17 cellular contexts compared by ENCODE assay signal in the genomic region with DNA sequence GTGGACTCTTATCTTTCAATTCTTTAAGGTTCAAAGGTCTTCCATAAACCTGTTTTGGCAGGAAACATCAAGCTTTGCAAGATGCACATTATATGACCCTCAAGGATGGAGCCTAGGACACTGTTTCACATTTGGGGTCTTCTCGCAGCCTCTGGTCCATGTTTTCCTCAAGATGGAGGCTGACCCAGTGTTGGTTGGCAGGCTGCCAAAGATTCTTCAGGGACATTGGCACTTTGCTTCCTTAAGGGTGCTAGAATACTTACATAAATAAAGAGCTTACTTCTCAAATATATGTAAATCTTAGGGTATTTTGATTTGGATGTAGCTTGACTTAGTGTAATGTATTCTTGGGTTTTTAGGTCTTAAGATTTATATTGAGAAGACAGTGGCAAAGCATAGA. TPM values are rescaled to one million over a fixed set of nuclear protein-coding genes. Genes with fewer than 3 reads are reported as not detected.
DNase-seq lines count a peak whose midpoint lies in the region; ATAC-seq and TF ChIP-seq lines count a peak whose summit lies in the region.
"Had no signal": no experiment of that assay in that cellular context is flagged by ENCODE, and none has a peak within 500 bp of the region (broad histone marks: within the 10 kb centered on the region; RNA-seq: fewer than 3 reads in every experiment).

No MANE protein-coding gene starts in this region.

- H3K9ac ChIP-seq in GM23248: no peak overlapping the region

- H4K20me1 ChIP-seq in GM23248 (ENCODE audit: insufficient read depth): no peaks in the 10 kb centered on the region

- H3K9me2 ChIP-seq in GM23248 (ENCODE audit: insufficient read depth): no peaks in the 10 kb centered on the region

- H3K4me3 ChIP-seq in GM23248 (no peak overlapping the region), mucosa of descending colon (no peak overlapping the region)
- H3K4me3 ChIP-seq: GM23338 had no signal

- in situ Hi-C loops in GM23248 (cut with MboI): no loop called here

- no peaks in the 10 kb centered on the region for H3K79me2 ChIP-seq in GM23248 (ENCODE audit: insufficient read depth)

- H3K9me3 ChIP-seq in GM23248 (ENCODE audit: low read depth): no peaks in the 10 kb centered on the region
- H3K9me3 ChIP-seq in mucosa of descending colon: no peaks in the 10 kb centered on the region
- H3K9me3 ChIP-seq: BE2C had no signal

- DNase-seq in NCI-H82 (lab: John Stamatoyannopoulos, UW): peak; percentile 18
- DNase-seq in NCI-H82 treated with DMSO at 0.1 percent for 48 hours (lab: John Stamatoyannopoulos, UW; ENCODE audit: unreplicated experiment): no peak
- peak; percentile 7 for DNase-seq in GM23248
- DNase-seq in HT-29 (ENCODE audit: low spot score): peak; percentile 22
- DNase-seq in mucosa of descending colon: peak in 1 of 3 donors; percentile 51
- DNase-seq in NCI-H524 treated with DMSO at 0.1 percent for 48 hours (lab: John Stamatoyannopoulos, UW): no peak
- no peak for DNase-seq in Right ventricle myocardium inferior (ENCODE audit: missing footprints)
- DNase-seq: ACHN; BE2C; C1 segment of cervical spinal cord; CD4-positive, CD25-positive, alpha-beta regulatory T cell; CD8-positive, alpha-beta memory T cell; COR-L47; HCEC 1CT; HFFc6 had no signal

- intact Hi-C loops in mucosa of descending colon (cut with DNase I, micrococcal nuclease): no loop called here
- intact Hi-C loops in Right ventricle myocardium inferior (cut with DNase I): no loop called here

- H3K4me1 ChIP-seq in GM23248 (ENCODE audit: insufficient read depth) (no peaks in the 10 kb centered on the region), mucosa of descending colon (ENCODE audit: low read depth) (no peaks in the 10 kb centered on the region)

- no peak overlapping the region for H3K4me2 ChIP-seq in GM23248 (ENCODE audit: unreplicated experiment)
- H3K4me2 ChIP-seq: GM23338 had no signal

- no peaks in the 10 kb centered on the region; the same call in 1 of the 2 replicates for H3K27me3 ChIP-seq in GM23248 (replicated peaks; ENCODE audit: insufficient read depth)
- H3K27me3 ChIP-seq: BE2C had no signal

- no peak for TF ChIP-seq CTCF in mucosa of descending colon (IDR thresholded peaks at IDR 0.05)

- no peak overlapping the region for H3K27ac ChIP-seq in GM23248

- no peaks in the 10 kb centered on the region for H3K36me3 ChIP-seq in GM23248 (ENCODE audit: low read depth)
- H3K36me3 ChIP-seq in mucosa of descending colon (ENCODE audit: low read depth): no peaks in the 10 kb centered on the region
- H3K36me3 ChIP-seq: BE2C had no signal

- 36% methylated on average over 1 of the region's 1 CpG for WGBS in GM23248 (ENCODE audit: low coverage in 1 of 2, low lambda C conversion rate in 2 of 2, missing lambda C conversion rate in 2 of 2), 2 experiments

- H3F3A ChIP-seq in GM23248 (ENCODE audit: insufficient read depth): no peaks in the 10 kb centered on the region

- no peak overlapping the region for H2AFZ ChIP-seq in GM23248
- H2AFZ ChIP-seq: GM23338 had no signal

- ATAC-seq in mucosa of descending colon (peak; percentile 48), GM19351 (IDR thresholded peaks at IDR 0.05; ENCODE audit: unreplicated experiment) (no peak), Right ventricle myocardium inferior (no peak)
- ATAC-seq: GM23338 had no signal

RNA-seq across cellular contexts. Expression of a gene that starts 47.9 kb away (rescaled TPM):
- total RNA-seq in GM23248 (2014; rRNA removed; shearing (Covaris generic)): 16.4 and 22.6 TPM in 2 replicates
- polyA plus RNA-seq in GM23248 (2016; fragmentation: Nextera tagmentation; extraction: Ambion mirVana): 12.2 and 14.6 TPM in 2 replicates
- 15.8 and 18.6 TPM in 2 replicates for total RNA-seq in HT-29 (2014; rRNA removed; shearing (Covaris generic))
- total RNA-seq in mucosa of descending colon (10 to 100 TPM; 38.0 to 46.2 (median 38.1) TPM), Right ventricle myocardium inferior (28.1 TPM)

Comparison
In these comparisons a context has a peak if more than half of its experiments do, and no peak if none do; other contexts are left out.
1. DNase-seq: peak in NCI-H82 (single experiment), GM23248 (single experiment) and HT-29 (single experiment); none in NCI-H82 treated with DMSO at 0.1 percent for 48 hours (single experiment), NCI-H524 treated with DMSO at 0.1 percent for 48 hours (single experiment) and Right ventricle myocardium inferior (single experiment).